In genomic region chr1:193753038-193753756, GRCh38 we compare ENCODE assay signal across 2 cellular contexts.
TF ChIP-seq lines count a peak whose summit lies in the region.

No MANE protein-coding gene starts in this region.

TF ChIP-seq in SK-N-SH, 30 proteins besides CTCF, POLR2A, EP300 and RAD21 (continued from another document):
- TF ChIP-seq REST (IDR thresholded peaks at IDR 0.05; ENCODE audit: low read depth, low read length) (no peak), TAF1 (IDR thresholded peaks at IDR 0.05; ENCODE audit: borderline replicate concordance, low read depth, low read length) (no peak), TCF12 (IDR thresholded peaks at IDR 0.05) (no peak), MAX (IDR thresholded peaks at IDR 0.05; ENCODE audit: low read depth) (no peak), FOXJ3 (CRISPR knock-in tag; IDR thresholded peaks at IDR 0.05) (no peak), POLR2AphosphoS5 (IDR thresholded peaks at IDR 0.05; ENCODE audit: low read depth, low read length) (no peak), EZH2phosphoT487 (IDR thresholded peaks at IDR 0.05; ENCODE audit: borderline replicate concordance, low read depth) (no peak), SIN3A (IDR thresholded peaks at IDR 0.05; ENCODE audit: borderline replicate concordance, low read depth, low read length) (no peak), RXRA (IDR thresholded peaks at IDR 0.05; ENCODE audit: borderline replicate concordance, low read depth) (no peak), SMC3 (IDR thresholded peaks at IDR 0.05; ENCODE audit: low read depth, low read length) (no peak)

TF ChIP-seq in SK-N-SH treated with all-trans-retinoic acid at 6 μM for 48 hours, 23 proteins besides CTCF, POLR2A, EP300 and RAD21 (continued from another document):
- TF ChIP-seq BACH2 (CRISPR knock-in tag; IDR thresholded peaks at IDR 0.05; ENCODE audit: borderline replicate concordance), result no peak
- TF ChIP-seq TCF4 (CRISPR knock-in tag; IDR thresholded peaks at IDR 0.05; ENCODE audit: borderline replicate concordance), result no peak
- no peak for TF ChIP-seq ZFP30 (CRISPR knock-in tag; IDR thresholded peaks at IDR 0.05)
- no peak for TF ChIP-seq SNAI2 (CRISPR knock-in tag; IDR thresholded peaks at IDR 0.05)
